Comparison of ENCODE assay signal across 17 cellular contexts in genomic region chr14:33738029-33738428, GRCh38.
DNase-seq lines count a peak whose midpoint lies in the region; ATAC-seq, FAIRE-seq and TF ChIP-seq lines count a peak whose summit lies in the region.
"Had no signal": no experiment of that assay in that cellular context is flagged by ENCODE, and none has a peak within 500 bp of the region (broad histone marks: within the 10 kb centered on the region; RNA-seq: fewer than 3 reads in every experiment).

No MANE protein-coding gene starts in this region.

- no peak for TF ChIP-seq POLR2A in K562 (conservative IDR thresholded peaks at IDR 0.05)

- no peak for TF ChIP-seq EP300 in K562 (IDR thresholded peaks at IDR 0.05; ENCODE audit: low read length)

- no peak overlapping the region for H3K4me3 Mint-ChIP-seq in HFFc6
- H3K4me3 Mint-ChIP-seq: CD4-positive, CD25-positive, alpha-beta regulatory T cell; CD8-positive, alpha-beta memory T cell had no signal

- no peak for ATAC-seq in K562
- no peak for ATAC-seq in HG02870 (IDR thresholded peaks at IDR 0.05; ENCODE audit: unreplicated experiment)

- in situ Hi-C loops in K562 (cut with MboI): no loop called here

- peaks cover under 1% of the 10 kb centered on the region for H3K27me3 Mint-ChIP-seq in HFFc6 (ENCODE audit: insufficient read depth)
- H3K27me3 Mint-ChIP-seq: CD8-positive, alpha-beta memory T cell had no signal

- no peak overlapping the region for H3K4me3 ChIP-seq in ACC112 (ENCODE audit: low read depth, low read length)
- H3K4me3 ChIP-seq in K562: no peak overlapping the region
- no peak overlapping the region for H3K4me3 ChIP-seq in smooth muscle cell

- no peak for TF ChIP-seq RAD21 in K562 (CRISPR knock-in tag; conservative IDR thresholded peaks at IDR 0.05 in 1 of 2, IDR thresholded peaks at IDR 0.05 in 1 of 2)

- H2AFZ ChIP-seq in ACC112 (ENCODE audit: low read length, unreplicated experiment): no peak overlapping the region
- no peak overlapping the region for H2AFZ ChIP-seq in K562 (ENCODE audit: low read depth, low read length)
- H2AFZ ChIP-seq in smooth muscle cell (ENCODE audit: low read depth): no peak overlapping the region

- H3K27ac ChIP-seq in ACC112 (ENCODE audit: low read depth, low read length) (0 out of 2 replicates have a peak overlapping the region, but pooled peaks have one; percentile 9), K562 (ENCODE audit: extremely low read depth, low read depth, low read length) (no peak overlapping the region), smooth muscle cell (ENCODE audit: low read depth) (peak overlapping the region; percentile 75)

- DNase-seq in HFFc6 (no peak), K562 (ENCODE audit: extremely low read depth in 1 of 4, low spot score in 3 of 4) (no peak), smooth muscle cell (lab: John Stamatoyannopoulos, UW; ENCODE audit: unreplicated experiment) (no peak), NCI-H526 treated with DMSO at 0.1 percent for 48 hours (lab: John Stamatoyannopoulos, UW) (no peak)
- DNase-seq: ACHN; BE2C; C1 segment of cervical spinal cord; CD4-positive, CD25-positive, alpha-beta regulatory T cell; CD8-positive, alpha-beta memory T cell; COR-L47; DMS 273 treated with DMSO at 0.1 percent for 48 hours; HCEC 1CT had no signal

- peaks cover 36% of the 10 kb centered on the region; the same call in 1 of the 2 replicates for H3K4me1 Mint-ChIP-seq in HFFc6 (ENCODE audit: low read depth)
- H3K4me1 Mint-ChIP-seq: CD4-positive, CD25-positive, alpha-beta regulatory T cell had no signal

- H4K20me1 ChIP-seq in K562 (replicated peaks; ENCODE audit: control insufficient read depth, insufficient read depth, low read length) (no peaks in the 10 kb centered on the region), smooth muscle cell (ENCODE audit: low read depth) (no peaks in the 10 kb centered on the region)

- H3K36me3 ChIP-seq in ACC112 (ENCODE audit: insufficient read depth, low read length) (no peaks in the 10 kb centered on the region), K562 (ENCODE audit: control insufficient read depth, insufficient read depth, low read length) (no peaks in the 10 kb centered on the region), smooth muscle cell (ENCODE audit: low read depth) (no peaks in the 10 kb centered on the region)
- H3K36me3 ChIP-seq: BE2C had no signal

- POLR2A ChIA-PET in K562 (lab: Yijun Ruan, JAX): interaction anchor here (1.3 kb wide), 1 partner anchor 16 kb away, joined by 3 read pairs; no protein-coding TSS in a partner anchor

- H3K9me3 ChIP-seq in K562 (replicated peaks; ENCODE audit: control insufficient read depth, insufficient read depth, low read depth, low read length): no peaks in the 10 kb centered on the region
- peaks cover 3% of the 10 kb centered on the region for H3K9me3 ChIP-seq in smooth muscle cell (replicated peaks; ENCODE audit: low read depth)
- H3K9me3 ChIP-seq: BE2C had no signal

- H3F3A ChIP-seq in smooth muscle cell (ENCODE audit: low read depth): peaks cover 6% of the 10 kb centered on the region

- WGBS in K562 (ENCODE audit: insufficient coverage, low coverage, missing lambda C conversion rate): 2% methylated on average over 4 of the region's 4 CpGs
- WGBS in smooth muscle cell (ENCODE audit: low lambda C conversion rate): 52% methylated on average over 4 of the region's 4 CpGs

- peak overlapping the region; percentile 48; the same call in 1 of the 2 replicates for H3K27ac Mint-ChIP-seq in HFFc6
- H3K27ac Mint-ChIP-seq: CD4-positive, CD25-positive, alpha-beta regulatory T cell; CD8-positive, alpha-beta memory T cell had no signal

- TF ChIP-seq CTCF in HFFc6 (IDR thresholded peaks at IDR 0.05) (no peak), K562 (IDR thresholded peaks at IDR 0.05 in 2 of 3, conservative IDR thresholded peaks at IDR 0.05 in 1 of 3; ENCODE audit: insufficient read depth in 2 of 3, low read depth in 1 of 3, low read length in 3 of 3) (no peak), smooth muscle cell (IDR thresholded peaks at IDR 0.05; ENCODE audit: borderline replicate concordance, insufficient read depth, poor library complexity, severe bottlenecking) (no peak)

- peaks cover 4% of the 10 kb centered on the region for H3K36me3 Mint-ChIP-seq in HFFc6 (ENCODE audit: low read depth)
- H3K36me3 Mint-ChIP-seq: CD4-positive, CD25-positive, alpha-beta regulatory T cell had no signal

- intact Hi-C loops in K562 (cut with micrococcal nuclease): no loop called here

- FAIRE-seq in K562 (lab: Jason Lieb, UNC): no peak
- FAIRE-seq: G401.6, GM12891, GM19239 had no signal

- H3K4me1 ChIP-seq in ACC112 (ENCODE audit: control insufficient read depth, insufficient read depth, low read length, unreplicated experiment) (peaks cover 20% of the 10 kb centered on the region), K562 (replicated peaks in 1 of 2; ENCODE audit: control insufficient read depth in 2 of 2, insufficient read depth in 2 of 2, low read length in 2 of 2) (no peaks in the 10 kb centered on the region), smooth muscle cell (ENCODE audit: low read depth) (peaks cover 12% of the 10 kb centered on the region)
- H3K4me1 ChIP-seq: BE2C had no signal

- H3K79me2 ChIP-seq in ACC112 (ENCODE audit: control insufficient read depth, insufficient read depth, low read length, unreplicated experiment) (no peaks in the 10 kb centered on the region), K562 (ENCODE audit: control insufficient read depth, insufficient read depth, low read length) (no peaks in the 10 kb centered on the region), smooth muscle cell (ENCODE audit: low read depth) (no peaks in the 10 kb centered on the region)

- no peaks in the 10 kb centered on the region for H3K9me1 ChIP-seq in K562 (ENCODE audit: control insufficient read depth, insufficient read depth, low read length)

- no TSS peak for BruUV-seq in K562 (replicated peaks; lab: Mats Ljungman, UMichigan)

- H3K9ac ChIP-seq in K562 (ENCODE audit: insufficient read depth in 1 of 2, low read depth in 2 of 2, low read length in 2 of 2) (no peak overlapping the region), smooth muscle cell (ENCODE audit: low read depth) (peak overlapping the region; percentile 39)

- peaks cover 3% of the 10 kb centered on the region for H3K9me3 Mint-ChIP-seq in HFFc6

- CTCF ChIA-PET in K562 (lab: Yijun Ruan, JAX; ENCODE audit: low intra/inter-chr PET ratio): no interaction called here

- no peaks in the 10 kb centered on the region for H3K27me3 ChIP-seq in ACC112 (ENCODE audit: insufficient read depth, low read length)
- peaks cover 0 to 3% of the 10 kb centered on the region in 2 experiments; a peak in 2 of 5 replicates for H3K27me3 ChIP-seq in K562 (ENCODE audit: control insufficient read depth in 2 of 2, insufficient read depth in 2 of 2, low read length in 2 of 2)
- H3K27me3 ChIP-seq in smooth muscle cell (ENCODE audit: low read depth): no peaks in the 10 kb centered on the region
- H3K27me3 ChIP-seq: BE2C had no signal

- H3K4me2 ChIP-seq in K562 (ENCODE audit: insufficient read depth, low read length) (no peak overlapping the region), smooth muscle cell (no peak overlapping the region)

TF ChIP-seq in K562, 482 proteins besides CTCF, POLR2A, EP300 and RAD21:
- TF ChIP-seq, protein P1, sequence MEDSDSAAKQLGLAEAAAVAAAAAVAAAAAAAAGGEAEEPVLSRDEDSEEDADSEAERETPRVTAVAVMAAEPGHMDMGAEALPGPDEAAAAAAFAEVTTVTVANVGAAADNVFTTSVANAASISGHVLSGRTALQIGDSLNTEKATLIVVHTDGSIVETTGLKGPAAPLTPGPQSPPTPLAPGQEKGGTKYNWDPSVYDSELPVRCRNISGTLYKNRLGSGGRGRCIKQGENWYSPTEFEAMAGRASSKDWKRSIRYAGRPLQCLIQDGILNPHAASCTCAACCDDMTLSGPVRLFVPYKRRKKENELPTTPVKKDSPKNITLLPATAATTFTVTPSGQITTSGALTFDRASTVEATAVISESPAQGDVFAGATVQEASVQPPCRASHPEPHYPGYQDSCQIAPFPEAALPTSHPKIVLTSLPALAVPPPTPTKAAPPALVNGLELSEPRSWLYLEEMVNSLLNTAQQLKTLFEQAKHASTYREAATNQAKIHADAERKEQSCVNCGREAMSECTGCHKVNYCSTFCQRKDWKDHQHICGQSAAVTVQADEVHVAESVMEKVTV (CRISPR knock-in tag; IDR thresholded peaks at IDR 0.05): no peak
- TF ChIP-seq ATF1 (CRISPR knock-in tag; IDR thresholded peaks at IDR 0.05) (no peak), ATF1 (tag; IDR thresholded peaks at IDR 0.05) (no peak), HMG20A (CRISPR knock-in tag; conservative IDR thresholded peaks at IDR 0.05) (no peak), RBM25 (IDR thresholded peaks at IDR 0.05; ENCODE audit: low read depth, low read length, severe bottlenecking) (peak; percentile 28), ZNF23 (CRISPR knock-in tag; IDR thresholded peaks at IDR 0.05) (no peak), BDP1 (IDR thresholded peaks at IDR 0.05; ENCODE audit: insufficient read depth, insufficient read length) (no peak), HIVEP1 (CRISPR knock-in tag; IDR thresholded peaks at IDR 0.05) (no peak)
